In the genomic region with DNA sequence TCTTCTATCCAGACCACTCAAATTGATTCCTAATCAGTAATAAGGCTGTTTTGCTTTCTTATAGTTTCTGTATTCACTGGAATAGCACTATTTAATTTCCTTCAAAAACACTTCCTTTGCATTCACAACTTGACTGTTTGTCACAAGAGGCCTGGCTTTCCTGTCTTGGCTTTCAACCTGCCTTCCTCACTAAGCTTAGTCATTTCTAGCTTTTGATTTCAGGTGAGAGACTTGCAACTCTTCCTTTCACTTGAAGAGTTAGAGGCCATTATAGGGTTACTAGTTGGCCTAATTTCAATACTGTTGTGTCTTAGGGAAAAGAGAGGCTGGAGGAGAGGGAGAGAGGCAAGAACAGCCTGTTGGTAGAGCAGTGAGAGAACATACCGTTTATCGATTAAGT, we compare ENCODE assay signal across 11 cellular contexts. TPM values are rescaled to one million over a fixed set of nuclear protein-coding genes. Genes with fewer than 3 reads are reported as not detected.
DNase-seq lines count a peak whose midpoint lies in the region; ATAC-seq and TF ChIP-seq lines count a peak whose summit lies in the region.
"Had no signal": no experiment of that assay in that cellular context is flagged by ENCODE, and none has a peak within 500 bp of the region (broad histone marks: within the 10 kb centered on the region; RNA-seq: fewer than 3 reads in every experiment).

No MANE protein-coding gene starts in this region.

- peaks cover 30% of the 10 kb centered on the region for H3K4me1 Mint-ChIP-seq in activated T-helper 1 cell treated with anti-CD3 and anti-CD28 coated beads, Interleukin-12 subunit alpha, Interleukin-12 subunit beta, Interleukin-2, Interleukin-4 antibody, amounts not matched to agents 30 ng/mL and 10 ng/mL and 1 ng/mL, durations not matched to agents 14 hours and 24 hours and 36 hours (ENCODE audit: low read depth)
- no peaks in the 10 kb centered on the region for H3K4me1 Mint-ChIP-seq in CD4-positive, alpha-beta T cell (ENCODE audit: low read depth)

- no peaks in the 10 kb centered on the region for H3K27me3 ChIP-seq in CD4-positive, alpha-beta T cell (ENCODE audit: control insufficient read depth, insufficient read depth, low read length)
- H3K27me3 ChIP-seq in sigmoid colon: no peaks in the 10 kb centered on the region
- H3K27me3 ChIP-seq: adrenal gland had no signal

- CTCF ChIA-PET in CD4-positive, alpha-beta T cell (lab: Charles Lee): no interaction called here

- no peak for TF ChIP-seq POLR2A in sigmoid colon (IDR thresholded peaks at IDR 0.05)

- no peaks in the 10 kb centered on the region for H3K9me3 ChIP-seq in CD4-positive, alpha-beta T cell (ENCODE audit: control insufficient read depth, low read length)
- no peaks in the 10 kb centered on the region for H3K9me3 ChIP-seq in sigmoid colon
- H3K9me3 ChIP-seq: adrenal gland had no signal

- H3K36me3 Mint-ChIP-seq in activated T-helper 1 cell treated with anti-CD3 and anti-CD28 coated beads, Interleukin-12 subunit alpha, Interleukin-12 subunit beta, Interleukin-2, Interleukin-4 antibody, amounts not matched to agents 30 ng/mL and 10 ng/mL and 1 ng/mL, durations not matched to agents 14 hours and 24 hours and 36 hours (ENCODE audit: low read depth): no peaks in the 10 kb centered on the region
- H3K36me3 Mint-ChIP-seq in CD4-positive, alpha-beta T cell (ENCODE audit: low read depth): no peaks in the 10 kb centered on the region

- DNase-seq in activated T-helper 1 cell treated with anti-CD3 and anti-CD28 coated beads, Interleukin-12 subunit alpha, Interleukin-12 subunit beta, Interleukin-2, Interleukin-4 antibody, amounts not matched to agents 30 ng/mL and 10 ng/mL and 1 ng/mL, durations not matched to agents 14 hours and 24 hours and 36 hours (ENCODE audit: low spot score): no peak
- DNase-seq in CD4-positive, alpha-beta T cell: no peak
- DNase-seq in sigmoid colon: no peak
- DNase-seq in head of caudate nucleus: no peak
- DNase-seq: adrenal gland, NCI-H524 treated with DMSO at 0.1 percent for 48 hours, Right ventricle myocardium superior had no signal

- WGBS in sigmoid colon, 2 donors: 93 to 94% methylated on average over 2 of the region's 2 CpGs

- peaks cover 0 to 5% (median 0%) of the 10 kb centered on the region in 4 donors for H3K4me1 ChIP-seq in sigmoid colon

- TF ChIP-seq CTCF in CD4-positive, alpha-beta T cell (IDR thresholded peaks at IDR 0.05): no peak
- no peak for TF ChIP-seq CTCF in sigmoid colon (IDR thresholded peaks at IDR 0.05)

- H3K27ac ChIP-seq in CD4-positive, alpha-beta T cell (ENCODE audit: low read depth, low read length): no peak overlapping the region
- no peak overlapping the region for H3K27ac ChIP-seq in sigmoid colon
- H3K27ac ChIP-seq: adrenal gland had no signal

- no peak overlapping the region for H3K4me3 Mint-ChIP-seq in activated T-helper 1 cell treated with anti-CD3 and anti-CD28 coated beads, Interleukin-12 subunit alpha, Interleukin-12 subunit beta, Interleukin-2, Interleukin-4 antibody, amounts not matched to agents 30 ng/mL and 10 ng/mL and 1 ng/mL, durations not matched to agents 14 hours and 24 hours and 36 hours
- H3K4me3 Mint-ChIP-seq in CD4-positive, alpha-beta T cell: no peak overlapping the region
- H3K4me3 Mint-ChIP-seq: dendritic cell treated with granulocyte-macrophage colony-stimulating factor and Interleukin-4, amounts not matched to agents 40 ng/mL and 50 ng/mL, for 4 days had no signal

- peaks cover 8% of the 10 kb centered on the region for H3K27me3 Mint-ChIP-seq in activated T-helper 1 cell treated with anti-CD3 and anti-CD28 coated beads, Interleukin-12 subunit alpha, Interleukin-12 subunit beta, Interleukin-2, Interleukin-4 antibody, amounts not matched to agents 30 ng/mL and 10 ng/mL and 1 ng/mL, durations not matched to agents 14 hours and 24 hours and 36 hours (ENCODE audit: insufficient read depth)
- no peaks in the 10 kb centered on the region for H3K27me3 Mint-ChIP-seq in CD4-positive, alpha-beta T cell

- peak overlapping the region; percentile 0 for H3K27ac Mint-ChIP-seq in activated T-helper 1 cell treated with anti-CD3 and anti-CD28 coated beads, Interleukin-12 subunit alpha, Interleukin-12 subunit beta, Interleukin-2, Interleukin-4 antibody, amounts not matched to agents 30 ng/mL and 10 ng/mL and 1 ng/mL, durations not matched to agents 14 hours and 24 hours and 36 hours
- no peak overlapping the region for H3K27ac Mint-ChIP-seq in CD4-positive, alpha-beta T cell
- H3K27ac Mint-ChIP-seq: dendritic cell treated with granulocyte-macrophage colony-stimulating factor and Interleukin-4, amounts not matched to agents 40 ng/mL and 50 ng/mL, for 4 days had no signal

- no peaks in the 10 kb centered on the region for H3K36me3 ChIP-seq in sigmoid colon
- H3K36me3 ChIP-seq: adrenal gland had no signal

- no peaks in the 10 kb centered on the region for H3K9me3 Mint-ChIP-seq in activated T-helper 1 cell treated with anti-CD3 and anti-CD28 coated beads, Interleukin-12 subunit alpha, Interleukin-12 subunit beta, Interleukin-2, Interleukin-4 antibody, amounts not matched to agents 30 ng/mL and 10 ng/mL and 1 ng/mL, durations not matched to agents 14 hours and 24 hours and 36 hours
- H3K9me3 Mint-ChIP-seq in CD4-positive, alpha-beta T cell: no peaks in the 10 kb centered on the region
- H3K9me3 Mint-ChIP-seq: dendritic cell treated with granulocyte-macrophage colony-stimulating factor and Interleukin-4, amounts not matched to agents 40 ng/mL and 50 ng/mL, for 4 days had no signal

- TF ChIP-seq EP300 in sigmoid colon (IDR thresholded peaks at IDR 0.05): no peak

- no peak overlapping the region for H3K4me3 ChIP-seq in sigmoid colon
- H3K4me3 ChIP-seq: adrenal gland had no signal

- intact Hi-C loops in activated T-helper 1 cell treated with anti-CD3 and anti-CD28 coated beads, Interleukin-12 subunit alpha, Interleukin-12 subunit beta, Interleukin-2, Interleukin-4 antibody, amounts not matched to agents 30 ng/mL and 10 ng/mL and 1 ng/mL, durations not matched to agents 14 hours and 24 hours and 36 hours (cut with micrococcal nuclease): loop anchor here (1.0 kb wide), 1 partner anchor 11 kb away; no protein-coding TSS in a partner anchor
- intact Hi-C loops in CD4-positive, alpha-beta T cell (cut with DNase I, micrococcal nuclease): no loop called here
- intact Hi-C loops in sigmoid colon (cut with DNase I) (no loop called here), head of caudate nucleus (cut with DNase I) (no loop called here)

- POLR2A ChIA-PET in CD4-positive, alpha-beta T cell (lab: Charles Lee): no interaction called here

- peak; percentile 78 for ATAC-seq in GM18867 (IDR thresholded peaks at IDR 0.05; ENCODE audit: unreplicated experiment)
- peak; percentile 50 for ATAC-seq in GM19463 (IDR thresholded peaks at IDR 0.05; ENCODE audit: unreplicated experiment)
- ATAC-seq in HG02884 (IDR thresholded peaks at IDR 0.05; ENCODE audit: unreplicated experiment): peak; percentile 67
- no peak for ATAC-seq in CD4-positive, alpha-beta T cell (ENCODE audit: poor library complexity)

RNA-seq across cellular contexts. Expression of gene SACS, which starts 47.0 kb away (rescaled TPM):
- 32.1 and 32.4 TPM in 2 replicates for total RNA-seq in activated T-helper 1 cell treated with anti-CD3 and anti-CD28 coated beads, Interleukin-12 subunit alpha, Interleukin-12 subunit beta, Interleukin-2, Interleukin-4 antibody, amounts not matched to agents 30 ng/mL and 10 ng/mL and 1 ng/mL, durations not matched to agents 14 hours and 24 hours and 36 hours
- total RNA-seq in CD4-positive, alpha-beta T cell: 10 to 100 TPM in 1 of 2 experiments, 1 to 10 TPM in 1; 8.7 to 11.6 TPM
- 10 to 100 TPM; 20.9 to 32.5 (median 26.6) TPM for total RNA-seq in sigmoid colon
- 1 to 10 TPM in 1 of 3 donors, under 1 TPM in 2; 0.60 to 3.9 (median 0.69) TPM for polyA plus RNA-seq in sigmoid colon
